In the genomic region with DNA sequence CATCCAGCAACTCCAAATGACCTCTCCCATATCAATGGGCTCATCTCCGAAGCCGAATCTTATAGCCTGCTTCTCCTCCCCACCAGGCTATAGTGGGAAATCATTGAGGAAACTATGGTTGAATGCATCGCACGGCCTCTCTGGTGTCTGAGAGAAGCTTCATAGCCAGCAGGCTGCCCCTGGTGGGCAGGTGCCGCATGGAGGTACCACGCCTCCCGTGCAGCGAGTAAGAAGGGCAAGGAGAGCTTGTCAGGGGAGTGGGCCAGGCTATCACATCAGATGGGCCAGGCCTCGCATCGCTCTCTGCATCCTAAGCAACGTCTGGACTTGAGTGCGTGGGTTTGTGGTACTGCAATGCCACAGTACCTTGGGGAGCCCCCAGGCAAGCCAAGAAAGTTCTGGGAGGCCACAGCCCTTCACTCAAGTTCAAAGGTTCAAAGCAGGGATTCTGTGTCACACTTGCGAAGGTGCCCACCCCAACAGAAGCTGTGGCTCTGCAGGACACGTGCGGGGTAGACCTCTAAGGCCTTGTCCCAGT, we compare ENCODE assay signal across 2 cellular contexts.
TF ChIP-seq lines count a peak whose summit lies in the region.

No MANE protein-coding gene starts in this region.

TF ChIP-seq in IMR-90, 13 proteins besides CTCF, POLR2A, EP300 and RAD21 (continued from another document):
- TF ChIP-seq, protein P1, sequence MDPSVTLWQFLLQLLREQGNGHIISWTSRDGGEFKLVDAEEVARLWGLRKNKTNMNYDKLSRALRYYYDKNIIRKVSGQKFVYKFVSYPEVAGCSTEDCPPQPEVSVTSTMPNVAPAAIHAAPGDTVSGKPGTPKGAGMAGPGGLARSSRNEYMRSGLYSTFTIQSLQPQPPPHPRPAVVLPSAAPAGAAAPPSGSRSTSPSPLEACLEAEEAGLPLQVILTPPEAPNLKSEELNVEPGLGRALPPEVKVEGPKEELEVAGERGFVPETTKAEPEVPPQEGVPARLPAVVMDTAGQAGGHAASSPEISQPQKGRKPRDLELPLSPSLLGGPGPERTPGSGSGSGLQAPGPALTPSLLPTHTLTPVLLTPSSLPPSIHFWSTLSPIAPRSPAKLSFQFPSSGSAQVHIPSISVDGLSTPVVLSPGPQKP (IDR thresholded peaks at IDR 0.05; ENCODE audit: borderline replicate concordance, low read depth, low read length) = no peak
- TF ChIP-seq BHLHE40 (IDR thresholded peaks at IDR 0.05; ENCODE audit: low read depth, low read length) (no peak), FOS (IDR thresholded peaks at IDR 0.05; ENCODE audit: low read depth, low read length) (no peak), MAZ (IDR thresholded peaks at IDR 0.05; ENCODE audit: borderline replicate concordance, low read depth, low read length) (no peak)
- TF ChIP-seq, protein P2, sequence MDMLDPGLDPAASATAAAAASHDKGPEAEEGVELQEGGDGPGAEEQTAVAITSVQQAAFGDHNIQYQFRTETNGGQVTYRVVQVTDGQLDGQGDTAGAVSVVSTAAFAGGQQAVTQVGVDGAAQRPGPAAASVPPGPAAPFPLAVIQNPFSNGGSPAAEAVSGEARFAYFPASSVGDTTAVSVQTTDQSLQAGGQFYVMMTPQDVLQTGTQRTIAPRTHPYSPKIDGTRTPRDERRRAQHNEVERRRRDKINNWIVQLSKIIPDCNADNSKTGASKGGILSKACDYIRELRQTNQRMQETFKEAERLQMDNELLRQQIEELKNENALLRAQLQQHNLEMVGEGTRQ (IDR thresholded peaks at IDR 0.05; ENCODE audit: low read depth, low read length) = no peak

TF ChIP-seq in WTC11, 78 proteins besides CTCF, POLR2A, EP300 and RAD21 (continued from another document):
- TF ChIP-seq RORB (CRISPR knock-in tag; IDR thresholded peaks at IDR 0.05) (no peak), NFYB (CRISPR knock-in tag; conservative IDR thresholded peaks at IDR 0.05; ENCODE audit: low read depth) (no peak), FOXK1 (CRISPR knock-in tag; IDR thresholded peaks at IDR 0.05) (no peak), GABPB1 (CRISPR knock-in tag; IDR thresholded peaks at IDR 0.05) (no peak)
- TF ChIP-seq, protein P3, sequence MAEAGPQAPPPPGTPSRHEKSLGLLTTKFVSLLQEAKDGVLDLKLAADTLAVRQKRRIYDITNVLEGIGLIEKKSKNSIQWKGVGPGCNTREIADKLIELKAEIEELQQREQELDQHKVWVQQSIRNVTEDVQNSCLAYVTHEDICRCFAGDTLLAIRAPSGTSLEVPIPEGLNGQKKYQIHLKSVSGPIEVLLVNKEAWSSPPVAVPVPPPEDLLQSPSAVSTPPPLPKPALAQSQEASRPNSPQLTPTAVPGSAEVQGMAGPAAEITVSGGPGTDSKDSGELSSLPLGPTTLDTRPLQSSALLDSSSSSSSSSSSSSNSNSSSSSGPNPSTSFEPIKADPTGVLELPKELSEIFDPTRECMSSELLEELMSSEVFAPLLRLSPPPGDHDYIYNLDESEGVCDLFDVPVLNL (CRISPR knock-in tag; IDR thresholded peaks at IDR 0.05; ENCODE audit: borderline replicate concordance, low read depth) = no peak
